8 cellular contexts compared by ENCODE assay signal in the genomic region with DNA sequence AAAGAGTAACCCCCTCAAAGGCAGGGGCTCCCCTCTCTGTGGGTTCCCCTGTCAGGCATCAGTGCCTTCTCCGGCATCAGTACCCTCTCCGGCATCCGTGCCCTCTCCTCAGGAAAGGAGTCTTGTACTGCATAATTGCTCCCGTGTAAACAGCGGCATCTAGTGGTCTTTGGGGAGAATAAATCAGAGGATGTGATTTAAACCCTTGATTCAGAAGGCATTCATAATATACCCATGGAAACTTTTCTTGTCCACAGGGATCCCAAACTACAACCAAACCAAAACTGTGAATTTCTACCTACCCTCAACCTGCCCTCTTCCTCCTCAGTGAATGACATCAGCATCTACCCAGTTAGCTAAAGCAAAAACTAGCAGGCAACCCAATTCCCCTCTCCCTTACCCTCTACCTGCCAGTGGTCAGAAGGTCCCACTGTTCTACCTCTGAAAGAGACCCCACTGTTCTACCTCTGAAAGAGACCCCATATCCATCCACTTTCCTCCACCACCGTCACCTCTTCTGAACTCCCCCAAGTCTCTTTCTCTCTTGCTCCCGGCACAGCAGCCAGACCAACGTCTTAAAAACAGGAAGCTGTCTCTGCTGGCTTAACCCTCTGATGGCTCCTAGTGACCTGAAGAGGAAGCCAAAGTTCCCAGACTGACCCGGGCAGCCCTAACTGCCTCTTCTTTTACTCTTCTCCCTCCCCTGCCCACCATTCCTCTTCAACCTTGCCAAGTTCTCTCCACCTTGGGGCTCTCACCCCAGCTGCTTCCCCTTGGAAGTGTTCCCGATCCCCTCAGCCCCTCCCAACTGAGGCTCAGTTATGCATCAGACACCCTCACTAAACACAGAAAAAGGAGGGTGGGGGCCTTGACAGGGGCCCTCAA. TPM values are rescaled to one million over a fixed set of nuclear protein-coding genes. Genes with fewer than 3 reads are reported as not detected.
DNase-seq lines count a peak whose midpoint lies in the region; ATAC-seq and TF ChIP-seq lines count a peak whose summit lies in the region.

No MANE protein-coding gene starts in this region.

- H3K4me3 Mint-ChIP-seq in stimulated activated naive B cell treated with anti-CD40 and anti-IgM and Interleukin-4, amounts not matched to agents 10 μg/mL and 1 μg/mL and 100 μg/mL, for 72 hours: peak overlapping the region; percentile 75 to 79

- H3K27ac Mint-ChIP-seq in stimulated activated naive B cell treated with anti-CD40 and anti-IgM and Interleukin-4, amounts not matched to agents 10 μg/mL and 1 μg/mL and 100 μg/mL, for 72 hours: peak overlapping the region; percentile 63

- peaks cover 18 to 23% of the 10 kb centered on the region in 2 donors for H3K36me3 Mint-ChIP-seq in stimulated activated naive B cell treated with anti-CD40 and anti-IgM and Interleukin-4, amounts not matched to agents 10 μg/mL and 1 μg/mL and 100 μg/mL, for 72 hours

- TF ChIP-seq CTCF in AG09319 (IDR thresholded peaks at IDR 0.05; ENCODE audit: low read depth, low read length) (peak; percentile 83), GM12875 (IDR thresholded peaks at IDR 0.05; ENCODE audit: borderline replicate concordance, insufficient read depth, low read depth, low read length) (peak; percentile 73), left lung (IDR thresholded peaks at IDR 0.05) (peak; percentile 63 to 77)

- ATAC-seq in left lung (peak; percentile 80), GM19397 (IDR thresholded peaks at IDR 0.05; ENCODE audit: unreplicated experiment) (no peak)
- ATAC-seq in stimulated activated naive B cell treated with anti-CD40 and anti-IgM and Interleukin-4, amounts not matched to agents 10 μg/mL and 1 μg/mL and 100 μg/mL, for 72 hours (replicated peaks): peak; percentile 89 to 91

- no peaks in the 10 kb centered on the region for H3K9me3 Mint-ChIP-seq in stimulated activated naive B cell treated with anti-CD40 and anti-IgM and Interleukin-4, amounts not matched to agents 10 μg/mL and 1 μg/mL and 100 μg/mL, for 72 hours

- H3K36me3 ChIP-seq in left lung: peaks cover 0 to 53% of the 10 kb centered on the region in 2 donors

- H3K9me3 ChIP-seq in left lung: no peaks in the 10 kb centered on the region

- peak overlapping the region; percentile 63 to 83 for H3K27ac ChIP-seq in left lung

- H3K4me1 Mint-ChIP-seq in stimulated activated naive B cell treated with anti-CD40 and anti-IgM and Interleukin-4, amounts not matched to agents 10 μg/mL and 1 μg/mL and 100 μg/mL, for 72 hours: peaks cover 16 to 22% of the 10 kb centered on the region in 2 donors

- peaks cover 11 to 27% of the 10 kb centered on the region in 2 donors for H3K4me1 ChIP-seq in left lung

- H3K27me3 Mint-ChIP-seq in stimulated activated naive B cell treated with anti-CD40 and anti-IgM and Interleukin-4, amounts not matched to agents 10 μg/mL and 1 μg/mL and 100 μg/mL, for 72 hours: no peaks in the 10 kb centered on the region

- intact Hi-C loops in left lung (cut with DNase I): no loop called here

- H3K4me3 ChIP-seq in GM12875 (ENCODE audit: low read depth, low read length): no peak overlapping the region
- H3K4me3 ChIP-seq in left lung: peak overlapping the region in 1 of 2 donors; percentile 15

- peak; percentile 35 for DNase-seq in AG09319 (ENCODE audit: extremely low read depth, low read depth)
- DNase-seq in NCI-H2029 treated with DMSO at 0.1 percent for 48 hours (lab: John Stamatoyannopoulos, UW): peak; percentile 73
- peak; percentile 60 for DNase-seq in T1000 (lab: John Stamatoyannopoulos, UW)
- DNase-seq in dermis microvascular lymphatic vessel endothelial cell (ENCODE audit: low read depth in 2 of 2): peak; percentile 47 to 80
- peak in 1 of 2 donors; percentile 55 for DNase-seq in left lung
- peak; percentile 29 for DNase-seq in stimulated activated naive B cell treated with anti-CD40 and anti-IgM and Interleukin-4, amounts not matched to agents 10 μg/mL and 1 μg/mL and 100 μg/mL, for 72 hours

- no peaks in the 10 kb centered on the region for H3K27me3 ChIP-seq in left lung

RNA-seq across cellular contexts. Expression of gene UBE2V1, which starts 27.2 kb away (rescaled TPM):
- 23.6 and 37.2 TPM in 2 replicates for total RNA-seq in dermis microvascular lymphatic vessel endothelial cell
- total RNA-seq in left lung: 10 to 100 TPM; 72.6 to 74.6 TPM
